In genomic region chr20:61674051-61674450, GRCh38 we compare ENCODE assay signal across 1 cellular context.
TF ChIP-seq lines count a peak whose summit lies in the region.

No MANE protein-coding gene starts in this region.

TF ChIP-seq in IMR-90, 13 proteins besides CTCF, POLR2A, EP300 and RAD21:
- TF ChIP-seq SMC3 (IDR thresholded peaks at IDR 0.05; ENCODE audit: low read depth, low read length) (no peak), ELK1 (IDR thresholded peaks at IDR 0.05; ENCODE audit: borderline replicate concordance, low read depth, low read length) (no peak), RFX5 (IDR thresholded peaks at IDR 0.05; ENCODE audit: low read depth, low read length) (no peak), USF2 (IDR thresholded peaks at IDR 0.05; ENCODE audit: low read depth, low read length) (no peak), RCOR1 (IDR thresholded peaks at IDR 0.05; ENCODE audit: insufficient replicate concordance, low read length) (no peak), MAFK (IDR thresholded peaks at IDR 0.05; ENCODE audit: low read depth, low read length) (no peak), CHD1 (IDR thresholded peaks at IDR 0.05; ENCODE audit: low read depth, low read length) (no peak), CEBPB (IDR thresholded peaks at IDR 0.05; ENCODE audit: low read depth, low read length) (no peak), BHLHE40 (IDR thresholded peaks at IDR 0.05; ENCODE audit: low read depth, low read length) (no peak), FOS (IDR thresholded peaks at IDR 0.05; ENCODE audit: low read depth, low read length) (no peak), MXI1 (IDR thresholded peaks at IDR 0.05; ENCODE audit: borderline replicate concordance, low read depth, low read length) (no peak), NFE2L2 (IDR thresholded peaks at IDR 0.05; ENCODE audit: low read depth, low read length) (no peak), MAZ (IDR thresholded peaks at IDR 0.05; ENCODE audit: borderline replicate concordance, low read depth, low read length) (no peak)
